In genomic region chr16:70770291-70770967, GRCh38 we compare ENCODE assay signal across 13 cellular contexts. TPM values are rescaled to one million over a fixed set of nuclear protein-coding genes. Genes with fewer than 3 reads are reported as not detected.
DNase-seq lines count a peak whose midpoint lies in the region; ATAC-seq, FAIRE-seq and TF ChIP-seq lines count a peak whose summit lies in the region.
"Had no signal": no experiment of that assay in that cellular context is flagged by ENCODE, and none has a peak within 500 bp of the region (broad histone marks: within the 10 kb centered on the region; RNA-seq: fewer than 3 reads in every experiment).

No MANE protein-coding gene starts in this region.

- H3K4me1 ChIP-seq in BE2C, result peaks cover 4% of the 10 kb centered on the region; the same call in 1 of the 2 replicates
- peaks cover 3 to 18% of the 10 kb centered on the region in 2 experiments for H3K4me1 ChIP-seq in HCT116 (ENCODE audit: control insufficient read depth in 1 of 2, insufficient read depth in 2 of 2, low read length in 2 of 2)
- H3K4me1 ChIP-seq in liver (ENCODE audit: control insufficient read depth in 4 of 4, insufficient read depth in 4 of 4, low read length in 3 of 4), result peaks cover 0 to 9% (median 5%) of the 10 kb centered on the region in 4 donors
- peaks cover 19% of the 10 kb centered on the region for H3K4me1 ChIP-seq in mammary epithelial cell (ENCODE audit: insufficient read depth, low read length)
- H3K4me1 ChIP-seq: Peyer's patch had no signal

- RAD21 ChIA-PET in HCT116 (lab: Charles Lee; ENCODE audit: low non-redundant PET in 1 of 2, low total read pairs in 2 of 2, uncharacterized antibody in 2 of 2, unreplicated experiment in 2 of 2), result interaction anchor here (1.0 to 1.5 kb wide), 4 partner anchors 84 to 118 kb away, joined by 3 to 6 read pairs (median 3); partner anchors contain the start of gene MTSS2 (in 1 of the 2)

- POLR2A ChIA-PET in HCT116 (lab: Charles Lee), result interaction anchor here (0.8 kb wide), 1 partner anchor 384 kb away, joined by 3 read pairs; no protein-coding TSS in a partner anchor

- H3K79me2 ChIP-seq in HCT116 (ENCODE audit: insufficient read depth, low read length) (no peaks in the 10 kb centered on the region), mammary epithelial cell (ENCODE audit: insufficient read depth, low read length) (no peaks in the 10 kb centered on the region)

- intact Hi-C loops in HCT116 (cut with micrococcal nuclease) (no loop called here), mammary epithelial cell (cut with micrococcal nuclease) (loop anchor here (2.0 to 10.0 kb wide), 5 partner anchors 24 to 376 kb away; partner anchors contain the start of genes COG4 and SF3B3)

- H3K36me3 ChIP-seq in BE2C (peaks cover 9% of the 10 kb centered on the region), HCT116 (ENCODE audit: control insufficient read depth in 1 of 2, insufficient read depth in 2 of 2, low read length in 2 of 2) (peaks cover 0 to 2% of the 10 kb centered on the region in 2 experiments; a peak in 2 of 4 replicates), bronchial epithelial cell (ENCODE audit: control insufficient read depth, insufficient read depth, low read length) (peaks cover 10% of the 10 kb centered on the region), liver (ENCODE audit: control insufficient read depth in 4 of 4, insufficient read depth in 3 of 4, low read depth in 1 of 4, low read length in 3 of 4) (peaks cover 1 to 14% (median 4%) of the 10 kb centered on the region in 4 donors), mammary epithelial cell (ENCODE audit: insufficient read depth, low read length) (peaks cover 7% of the 10 kb centered on the region)
- H3K36me3 ChIP-seq: cardiac muscle cell, ovary had no signal

- peak; percentile 47 for FAIRE-seq in bronchial epithelial cell (lab: Jason Lieb, UNC)

- H3K9ac ChIP-seq in HCT116 (ENCODE audit: low read length), result no peak overlapping the region
- no peak overlapping the region for H3K9ac ChIP-seq in liver (ENCODE audit: low read depth in 1 of 2, low read length in 2 of 2)
- no peak overlapping the region for H3K9ac ChIP-seq in mammary epithelial cell (ENCODE audit: insufficient read depth, low read length)
- H3K9ac ChIP-seq: KMS-11 had no signal

- no TSS peak for BruUV-seq in HCT116 (replicated peaks; lab: Mats Ljungman, UMichigan)
- no TSS peak for BruUV-seq in mammary epithelial cell (replicated peaks; lab: Mats Ljungman, UMichigan)

- no peak for TF ChIP-seq RAD21 in HCT116 (IDR thresholded peaks at IDR 0.05; ENCODE audit: low read depth)
- TF ChIP-seq RAD21 in liver (IDR thresholded peaks at IDR 0.05), result no peak

- H2AFZ ChIP-seq in HCT116 (ENCODE audit: low read depth, low read length, poor library complexity, severe bottlenecking), result no peak overlapping the region
- no peak overlapping the region for H2AFZ ChIP-seq in mammary epithelial cell (ENCODE audit: low read depth, low read length)

- no peaks in the 10 kb centered on the region for H3K9me2 ChIP-seq in HCT116 (ENCODE audit: insufficient read depth)

- ATAC-seq in HCT116, result peak; percentile 53

- no peak overlapping the region for H3K4me2 ChIP-seq in HCT116 (ENCODE audit: low read length)
- H3K4me2 ChIP-seq in mammary epithelial cell (ENCODE audit: insufficient read depth, low read depth, low read length), result no peak overlapping the region
- H3K4me2 ChIP-seq: BLaER1, KMS-11 had no signal

- TF ChIP-seq POLR2A in HCT116 (IDR thresholded peaks at IDR 0.05; ENCODE audit: borderline replicate concordance, extremely low read depth, insufficient read depth, insufficient read length), result no peak

- H4K20me1 ChIP-seq in HCT116 (ENCODE audit: insufficient read depth), result no peaks in the 10 kb centered on the region
- no peaks in the 10 kb centered on the region for H4K20me1 ChIP-seq in mammary epithelial cell (ENCODE audit: insufficient read depth, low read length)
- H4K20me1 ChIP-seq: BLaER1 had no signal

- TF ChIP-seq CTCF in BE2C (IDR thresholded peaks at IDR 0.05; ENCODE audit: low read depth, low read length) (peak; percentile 26; the same call in 1 of the 2 replicates), HCT116 (IDR thresholded peaks at IDR 0.05 in 2 of 3, conservative IDR thresholded peaks at IDR 0.05 in 1 of 3; ENCODE audit: borderline replicate concordance in 1 of 3, insufficient read depth in 1 of 3, low read depth in 2 of 3, low read length in 2 of 3) (no peak), bronchial epithelial cell (IDR thresholded peaks at IDR 0.05; ENCODE audit: insufficient read depth, low read length, severe bottlenecking) (no peak), liver (IDR thresholded peaks at IDR 0.05; ENCODE audit: low read depth, low read length, missing input control) (peak; percentile 54), mammary epithelial cell (conservative IDR thresholded peaks at IDR 0.05 in 1 of 2, IDR thresholded peaks at IDR 0.05 in 1 of 2; ENCODE audit: extremely low read depth in 1 of 2, insufficient read depth in 1 of 2, low read depth in 1 of 2, low read length in 2 of 2) (no peak)

- in situ Hi-C loops in mammary epithelial cell (cut with MboI; ENCODE audit: low sequenced_read_pairs in 2 of 2), result loop anchor here in 1 of 2 donors (25.0 kb wide), 1 partner anchor 233 kb away; no protein-coding TSS in a partner anchor

- H3K9me3 ChIP-seq in BE2C (no peaks in the 10 kb centered on the region), HCT116 (ENCODE audit: control insufficient read depth in 1 of 2, insufficient read depth in 1 of 2, low read depth in 1 of 2, low read length in 2 of 2) (no peaks in the 10 kb centered on the region), liver (ENCODE audit: control insufficient read depth in 4 of 4, low read length in 3 of 4) (no peaks in the 10 kb centered on the region), mammary epithelial cell (replicated peaks; ENCODE audit: insufficient read depth, low read length) (no peaks in the 10 kb centered on the region)
- H3K9me3 ChIP-seq: BLaER1, ovary, Peyer's patch had no signal

- dilution Hi-C loops in mammary epithelial cell (cut with HindIII; ENCODE audit: low sequenced_read_pairs), result no loop called here

- DNase-seq in BE2C, result no peak
- DNase-seq in HCT116 (ENCODE audit: low read depth, low spot score), result no peak
- DNase-seq in bronchial epithelial cell (ENCODE audit: low read depth), result no peak
- DNase-seq in stimulated activated naive CD4-positive, alpha-beta T cell treated with Interleukin-2 at 50 U/mL for 16 hours (lab: John Stamatoyannopoulos, UW), result no peak
- DNase-seq in mammary epithelial cell, result no peak
- no peak for DNase-seq in globus pallidus (ENCODE audit: low spot score)
- DNase-seq in effector CD4-positive, alpha-beta T cell, result no peak

- H3K27ac ChIP-seq in HCT116 (ENCODE audit: low read depth, low read length) (no peak overlapping the region), liver (ENCODE audit: low read depth in 1 of 2, low read length in 2 of 2) (no peak overlapping the region), mammary epithelial cell (ENCODE audit: insufficient read depth, low read depth, low read length) (no peak overlapping the region)
- H3K27ac ChIP-seq: BLaER1, cardiac muscle cell, KMS-11, ovary, Peyer's patch had no signal

- H3K27me3 ChIP-seq in BE2C (no peaks in the 10 kb centered on the region), HCT116 (ENCODE audit: insufficient read depth, low read length) (no peaks in the 10 kb centered on the region), bronchial epithelial cell (ENCODE audit: control insufficient read depth, insufficient read depth, low read length) (no peaks in the 10 kb centered on the region), liver (ENCODE audit: control insufficient read depth in 4 of 4, insufficient read depth in 4 of 4, low read length in 3 of 4) (no peaks in the 10 kb centered on the region), mammary epithelial cell (ENCODE audit: insufficient read depth, low read length) (no peaks in the 10 kb centered on the region)
- H3K27me3 ChIP-seq: BLaER1, cardiac muscle cell, ovary, Peyer's patch had no signal

- H3K4me3 ChIP-seq in BE2C (ENCODE audit: low read depth, low read length) (no peak overlapping the region), HCT116 (replicated peaks in 1 of 2; ENCODE audit: low read depth in 1 of 2, low read length in 2 of 2) (no peak overlapping the region), bronchial epithelial cell (ENCODE audit: low read depth, low read length) (no peak overlapping the region), liver (ENCODE audit: low read depth in 1 of 3, low read length in 3 of 3) (no peak overlapping the region), mammary epithelial cell (replicated peaks in 1 of 3; ENCODE audit: insufficient read depth in 1 of 3, low read depth in 2 of 3, low read length in 3 of 3) (no peak overlapping the region)
- H3K4me3 ChIP-seq: BLaER1, cardiac muscle cell, ovary, Peyer's patch had no signal

- 71% methylated on average over 16 of the region's 16 CpGs for WGBS in liver
- WGBS in mammary epithelial cell (ENCODE audit: low coverage, missing lambda C conversion rate), result 91% methylated on average over 15 of the region's 16 CpGs

- CTCF ChIA-PET in HCT116 (lab: Charles Lee), result interaction anchor here (1.0 to 2.6 kb wide), 15 partner anchors 10 to 642 kb away, joined by 3 to 43 read pairs (median 5); partner anchors contain the start of gene MTSS2
- CTCF ChIA-PET in mammary epithelial cell (lab: Charles Lee; ENCODE audit: low non-redundant PET), result interaction anchor here (0.6 to 1.2 kb wide), 3 partner anchors 55 to 739 kb away, joined by 3 to 18 read pairs (median 3); no protein-coding TSS in a partner anchor

TF ChIP-seq in HCT116, 20 proteins besides CTCF, POLR2A, EP300 and RAD21 (continues in another document):
- no peak for TF ChIP-seq CEBPB (IDR thresholded peaks at IDR 0.05; ENCODE audit: low read depth)
- no peak for TF ChIP-seq TCF7L2 (IDR thresholded peaks at IDR 0.05; ENCODE audit: borderline replicate concordance, extremely low read depth, insufficient read depth, insufficient read length)
- no peak for TF ChIP-seq SRF (IDR thresholded peaks at IDR 0.05; ENCODE audit: low read depth)
- TF ChIP-seq POLR2AphosphoS5 (IDR thresholded peaks at IDR 0.05; ENCODE audit: low read depth, low read length), result no peak
- TF ChIP-seq YY1 (IDR thresholded peaks at IDR 0.05; ENCODE audit: extremely low read depth, insufficient replicate concordance, low read depth, low read length), result no peak

TF ChIP-seq in liver, 16 proteins besides CTCF, POLR2A, EP300 and RAD21 (continues in another document):
- peak in 1 of 2 donors; percentile 37 for TF ChIP-seq JUND (IDR thresholded peaks at IDR 0.05)
- TF ChIP-seq EGR1 (IDR thresholded peaks at IDR 0.05; ENCODE audit: low read depth in 2 of 2), result peak in 1 of 2 donors; percentile 28
- no peak for TF ChIP-seq GABPA (IDR thresholded peaks at IDR 0.05 in 1 of 2, conservative IDR thresholded peaks at IDR 0.05 in 1 of 2)
- peak; percentile 80 for TF ChIP-seq MAX (IDR thresholded peaks at IDR 0.05)

RNA-seq across cellular contexts. Expression of gene VAC14, which starts 30.5 kb away (rescaled TPM):
- 24.1 TPM for polyA plus RNA-seq in BE2C (2012; ENCODE audit: insufficient read depth, insufficient read length, low read depth)
- total RNA-seq in HCT116 (2021; ENCODE audit: unreplicated experiment) (35.3 TPM), bronchial epithelial cell (18.4 and 36.0 TPM in 2 replicates), liver (10 to 100 TPM; 17.7 to 23.3 TPM), mammary epithelial cell (10 to 100 TPM; 29.5 to 39.5 TPM)
- 22.8 and 29.2 TPM in 2 replicates for polyA plus RNA-seq in HCT116 (2012)
- polyA plus RNA-seq in liver (10 to 100 TPM; 16.7 to 29.8 TPM), mammary epithelial cell (42.2 TPM)
- polyA minus RNA-seq in mammary epithelial cell, result 84.3 TPM

Comparison
In these comparisons a context has a peak if more than half of its experiments do, and no peak if none do; other contexts are left out.
1. CTCF ChIP-seq: peak in BE2C (single experiment) and liver (single experiment); none in HCT116 (0 of 3), bronchial epithelial cell (single experiment) and mammary epithelial cell (0 of 2).